ENCODE assay signal across 8 cellular contexts in genomic region chr19:18194208-18194530, GRCh38. TPM values are rescaled to one million over a fixed set of nuclear protein-coding genes. Genes with fewer than 3 reads are reported as not detected.
DNase-seq lines count a peak whose midpoint lies in the region; ATAC-seq and TF ChIP-seq lines count a peak whose summit lies in the region.
"Had no signal": no experiment of that assay in that cellular context is flagged by ENCODE, and none has a peak within 500 bp of the region (broad histone marks: within the 10 kb centered on the region; RNA-seq: fewer than 3 reads in every experiment).

No MANE protein-coding gene starts in this region.

- peak overlapping the region; percentile 87 to 95 (median 87) for H3K4me3 Mint-ChIP-seq in T-cell

- POLR2A ChIA-PET in T-cell (lab: Charles Lee), result no interaction called here

- H3K4me3 ChIP-seq in H7 (ENCODE audit: insufficient read depth, low read depth, low read length) (peak overlapping the region; percentile 74), fibroblast of the aortic adventitia (ENCODE audit: low read depth, low read length) (peak overlapping the region; percentile 89), skeletal muscle tissue (ENCODE audit: low read length in 3 of 3) (peak overlapping the region; percentile 75 to 86 (median 83))

- no peaks in the 10 kb centered on the region for H3K9me3 ChIP-seq in skeletal muscle tissue (ENCODE audit: control insufficient read depth in 3 of 3, low read length in 3 of 3)

- H3K4me1 Mint-ChIP-seq in T-cell, result peaks cover 21 to 24% (median 23%) of the 10 kb centered on the region in 3 donors

- CTCF ChIA-PET in T-cell (lab: Charles Lee), result interaction anchor here in 1 of 2 donors (1.3 kb wide), 1 partner anchor 10 kb away, joined by 4 read pairs; the partner anchor contains the start of gene RAB3A

- DNase-seq in H7 (no peak), T-cell (no peak), fibroblast of the aortic adventitia (ENCODE audit: low read depth) (no peak), NCI-H1092 treated with DMSO at 0.1 percent for 48 hours (lab: John Stamatoyannopoulos, UW) (no peak), DMS114 treated with DMSO at 0.1 percent for 48 hours (lab: John Stamatoyannopoulos, UW; ENCODE audit: unreplicated experiment) (no peak)
- DNase-seq: NCI-H524 had no signal

- TF ChIP-seq CTCF in fibroblast of the aortic adventitia (IDR thresholded peaks at IDR 0.05; ENCODE audit: insufficient read depth, low read length), result no peak

- no peaks in the 10 kb centered on the region for H3K27me3 ChIP-seq in H7 (ENCODE audit: control insufficient read depth, insufficient read depth, low read length)
- H3K27me3 ChIP-seq in skeletal muscle tissue (ENCODE audit: control insufficient read depth in 3 of 3, insufficient read depth in 3 of 3, low read length in 3 of 3), result no peaks in the 10 kb centered on the region

- ATAC-seq in T-cell (replicated peaks in 1 of 4) (no peak), HG02973 (IDR thresholded peaks at IDR 0.05; ENCODE audit: unreplicated experiment) (no peak)

- peak overlapping the region; percentile 26 for H3K27ac ChIP-seq in skeletal muscle tissue (ENCODE audit: low read depth, low read length)

- H3K36me3 Mint-ChIP-seq in T-cell, result peaks cover 10% of the 10 kb centered on the region

- H3K27ac Mint-ChIP-seq in T-cell, result peak overlapping the region; percentile 43 to 48

- no peaks in the 10 kb centered on the region for H3K27me3 Mint-ChIP-seq in T-cell

- no peaks in the 10 kb centered on the region for H3K9me3 Mint-ChIP-seq in T-cell

- H3K9ac ChIP-seq in skeletal muscle tissue (ENCODE audit: low read depth in 1 of 3, low read length in 3 of 3), result peak overlapping the region; percentile 82 to 90 (median 89)

- H3K4me1 ChIP-seq in skeletal muscle tissue (ENCODE audit: control insufficient read depth in 3 of 3, insufficient read depth in 3 of 3, low read length in 3 of 3), result peaks cover 13 to 23% (median 14%) of the 10 kb centered on the region in 3 donors

- H3K36me3 ChIP-seq in H7 (replicated peaks; ENCODE audit: control insufficient read depth, insufficient read depth, low read length), result peaks cover 21% of the 10 kb centered on the region
- H3K36me3 ChIP-seq in skeletal muscle tissue (ENCODE audit: control insufficient read depth in 3 of 3, insufficient read depth in 3 of 3, low read length in 3 of 3), result peaks cover 20 to 28% (median 24%) of the 10 kb centered on the region in 3 donors

RNA-seq across cellular contexts. Expression of gene MPV17L2, which starts 1.2 kb away (rescaled TPM):
- 29.2 and 45.0 TPM in 2 replicates for total RNA-seq in H7 (2014; rRNA removed; shearing (Covaris generic))
- total RNA-seq in T-cell (1 to 10 TPM; 3.8 to 8.2 (median 8.1) TPM), fibroblast of the aortic adventitia (ENCODE audit: low replicate concordance) (4.4 and 11.7 TPM in 2 replicates), skeletal muscle tissue (4.2 TPM)

RNA-seq across cellular contexts. Expression of gene RAB3A, which starts 9.7 kb away (rescaled TPM):
- total RNA-seq in H7 (2014; rRNA removed; shearing (Covaris generic)), result 6.1 and 8.6 TPM in 2 replicates
- total RNA-seq in T-cell (1 to 10 TPM; 4.7 to 8.3 (median 5.6) TPM), fibroblast of the aortic adventitia (ENCODE audit: low replicate concordance) (2.8 TPM in 1 of 2 replicates, not detected in the other), skeletal muscle tissue (0.52 TPM)

RNA-seq across cellular contexts. Expression of gene IFI30, which starts 20.6 kb away (rescaled TPM):
- 47.3 and 53.4 TPM in 2 replicates for total RNA-seq in H7 (2014; rRNA removed; shearing (Covaris generic))
- 10 to 100 TPM in 1 of 5 donors, 1 to 10 TPM in 4; 3.2 to 11.8 (median 5.1) TPM for total RNA-seq in T-cell
- 0.90 and 23.1 TPM in 2 replicates for total RNA-seq in fibroblast of the aortic adventitia (ENCODE audit: low replicate concordance)
- total RNA-seq in skeletal muscle tissue, result 3.7 TPM

RNA-seq across cellular contexts. Expression of gene PDE4C, which starts 32.1 kb away (rescaled TPM):
- total RNA-seq in H7 (2014; rRNA removed; shearing (Covaris generic)), result 0.52 and 1.4 TPM in 2 replicates
- not detected for total RNA-seq in T-cell
- total RNA-seq in fibroblast of the aortic adventitia (ENCODE audit: low replicate concordance), result not detected in 2 replicates
- 2.1 TPM for total RNA-seq in skeletal muscle tissue

RNA-seq across cellular contexts. Expression of gene PIK3R2, which starts 41.2 kb away (rescaled TPM):
- 26.7 and 29.0 TPM in 2 replicates for total RNA-seq in H7 (2014; rRNA removed; shearing (Covaris generic))
- total RNA-seq in T-cell (10 to 100 TPM; 11.8 to 25.5 (median 17.6) TPM), fibroblast of the aortic adventitia (ENCODE audit: low replicate concordance) (36.7 and 41.3 TPM in 2 replicates), skeletal muscle tissue (11.5 TPM)
